ENCODE assay signal across 12 cellular contexts in genomic region chr2:26613241-26614204, GRCh38. TPM values are rescaled to one million over a fixed set of nuclear protein-coding genes. Genes with fewer than 3 reads are reported as not detected.
DNase-seq lines count a peak whose midpoint lies in the region; ATAC-seq and TF ChIP-seq lines count a peak whose summit lies in the region.
"Had no signal": no experiment of that assay in that cellular context is flagged by ENCODE, and none has a peak within 500 bp of the region (broad histone marks: within the 10 kb centered on the region; RNA-seq: fewer than 3 reads in every experiment).

No MANE protein-coding gene starts in this region.

- no peaks in the 10 kb centered on the region for H3K79me2 ChIP-seq in SK-N-SH (ENCODE audit: insufficient read depth)
- H3K79me2 ChIP-seq in PC-9 (ENCODE audit: low read depth): no peaks in the 10 kb centered on the region

- H3K4me1 ChIP-seq in SK-N-SH (ENCODE audit: control insufficient read depth in 1 of 2, insufficient read depth in 2 of 2, low read depth in 1 of 2, low read length in 1 of 2): peaks cover 0 to 40% of the 10 kb centered on the region in 2 experiments; a peak in 1 of 4 replicates
- H3K4me1 ChIP-seq in lower lobe of right lung: peaks cover 63% of the 10 kb centered on the region
- H3K4me1 ChIP-seq in PC-9 (replicated peaks; ENCODE audit: insufficient read depth): peaks cover 17% of the 10 kb centered on the region

- no peak overlapping the region for H3K27ac Mint-ChIP-seq in type B pancreatic cell
- H3K27ac Mint-ChIP-seq: memory B cell had no signal

- CTCF ChIA-PET in SK-N-SH (lab: Yijun Ruan, JAX): interaction anchor here (1.0 to 18.4 kb wide), 9 partner anchors 8 to 329 kb away, joined by 3 to 944 read pairs (median 3); partner anchors contain the start of gene CIB4
- CTCF ChIA-PET in PC-9 (lab: Charles Lee): no interaction called here

- H3F3A ChIP-seq in SK-N-SH (replicated peaks; ENCODE audit: insufficient read depth): no peaks in the 10 kb centered on the region
- H3F3A ChIP-seq in PC-9 (ENCODE audit: insufficient read depth, low read depth): no peaks in the 10 kb centered on the region; the same call in 1 of the 2 replicates

- intact Hi-C loops in lower lobe of right lung (cut with DNase I) (no loop called here), PC-9 (cut with micrococcal nuclease; ENCODE audit: unreplicated experiment) (no loop called here)

- peaks cover 14% of the 10 kb centered on the region for H3K27me3 Mint-ChIP-seq in type B pancreatic cell

- ATAC-seq in SK-N-SH treated with all-trans-retinoic acid at 6 μM for 48 hours (no peak; the same call in 2 of the 3 replicates), lower lobe of right lung (peak; percentile 55 to 72)

- TF ChIP-seq RAD21 in SK-N-SH (IDR thresholded peaks at IDR 0.05; ENCODE audit: low read length): 0 out of 2 replicates have a peak, but pooled peaks have one; percentile 11

- H3K9me3 Mint-ChIP-seq in type B pancreatic cell: no peaks in the 10 kb centered on the region
- H3K9me3 Mint-ChIP-seq: memory B cell had no signal

- TF ChIP-seq CTCF in SK-N-SH (IDR thresholded peaks at IDR 0.05): no peak
- no peak for TF ChIP-seq CTCF in lower lobe of right lung (IDR thresholded peaks at IDR 0.05)
- no peak for TF ChIP-seq CTCF in type B pancreatic cell (conservative IDR thresholded peaks at IDR 0.05)
- TF ChIP-seq CTCF in PC-9 (conservative IDR thresholded peaks at IDR 0.05): no peak

- no peak overlapping the region for H2AFZ ChIP-seq in SK-N-SH (ENCODE audit: low read depth)
- no peak overlapping the region for H2AFZ ChIP-seq in PC-9

- no peaks in the 10 kb centered on the region for H4K20me1 ChIP-seq in SK-N-SH (ENCODE audit: insufficient read depth)
- H4K20me1 ChIP-seq in PC-9 (ENCODE audit: insufficient read depth): no peaks in the 10 kb centered on the region

- BruUV-seq in PC-9 (replicated peaks; lab: Mats Ljungman, UMichigan): no TSS peak

- H3K4me3 Mint-ChIP-seq in type B pancreatic cell: no peak overlapping the region
- H3K4me3 Mint-ChIP-seq: memory B cell had no signal

- H3K36me3 ChIP-seq in SK-N-SH (replicated peaks in 1 of 2; ENCODE audit: control insufficient read depth in 1 of 2, insufficient read depth in 2 of 2, low read length in 1 of 2) (no peaks in the 10 kb centered on the region), lower lobe of right lung (no peaks in the 10 kb centered on the region), PC-9 (ENCODE audit: low read depth) (no peaks in the 10 kb centered on the region)

- H3K4me1 Mint-ChIP-seq in type B pancreatic cell (ENCODE audit: unreplicated experiment): peaks cover 65% of the 10 kb centered on the region

- H3K9me2 ChIP-seq in SK-N-SH (no peaks in the 10 kb centered on the region), PC-9 (ENCODE audit: insufficient read depth) (no peaks in the 10 kb centered on the region)

- H3K4me3 ChIP-seq in SK-N-SH (ENCODE audit: low read depth in 2 of 2, low read length in 1 of 2) (no peak overlapping the region), lower lobe of right lung (no peak overlapping the region), PC-9 (no peak overlapping the region)

- H3K27ac ChIP-seq in SK-N-SH (ENCODE audit: low read depth in 2 of 2, low read length in 1 of 2) (no peak overlapping the region; a peak in 1 of 4 replicates), lower lobe of right lung (peak overlapping the region; percentile 63), PC-9 (no peak overlapping the region)

- 35% methylated on average over 10 of the region's 13 CpGs for WGBS in SK-N-SH (ENCODE audit: low lambda C conversion rate)

- H3K27me3 ChIP-seq in SK-N-SH (ENCODE audit: insufficient read depth): peaks cover 56% of the 10 kb centered on the region
- peaks cover 2% of the 10 kb centered on the region for H3K27me3 ChIP-seq in lower lobe of right lung (ENCODE audit: low read depth)
- 0 out of 2 replicates have a peak, but pooled peaks cover 4% of the 10 kb centered on the region for H3K27me3 ChIP-seq in PC-9 (ENCODE audit: insufficient read depth, low read depth)

- no peak overlapping the region for H3K9ac ChIP-seq in SK-N-SH

- POLR2A ChIA-PET in SK-N-SH (lab: Yijun Ruan, JAX): interaction anchor here (0.6 to 1.0 kb wide), 2 partner anchors 17 to 70 kb away, joined by 3 read pairs; no protein-coding TSS in a partner anchor
- POLR2A ChIA-PET in PC-9 (lab: Charles Lee; ENCODE audit: unreplicated experiment): no interaction called here

- H3K9me3 ChIP-seq in SK-N-SH (no peaks in the 10 kb centered on the region), lower lobe of right lung (no peaks in the 10 kb centered on the region), PC-9 (ENCODE audit: insufficient read depth, low read depth) (no peaks in the 10 kb centered on the region)

- peak; percentile 74 for DNase-seq in SK-N-SH
- DNase-seq in cerebellar cortex (ENCODE audit: low spot score): peak; percentile 16
- DNase-seq in lower lobe of right lung: peak; percentile 59
- peak; percentile 60 for DNase-seq in type B pancreatic cell (ENCODE audit: extremely low spot score, unreplicated experiment)
- DNase-seq in PC-9: no peak
- no peak for DNase-seq in stimulated activated CD4-positive, alpha-beta T cell treated with anti-CD3 and anti-CD28 coated beads, Interleukin-4, amount 100 ng/mL, for 24 hours
- DNase-seq in SK-N-DZ (ENCODE audit: low spot score): no peak
- DNase-seq: T1000 had no signal

- H3K4me2 ChIP-seq in SK-N-SH (no peak overlapping the region), PC-9 (no peak overlapping the region)

- no peaks in the 10 kb centered on the region for H3K36me3 Mint-ChIP-seq in type B pancreatic cell
- H3K36me3 Mint-ChIP-seq: memory B cell had no signal

- TF ChIP-seq EP300 in SK-N-SH (IDR thresholded peaks at IDR 0.05; ENCODE audit: borderline replicate concordance in 1 of 2, low read depth in 1 of 2, low read length in 1 of 2): peak in 1 of 2 experiments; percentile 47; a peak in 1 of 4 replicates

TF ChIP-seq in SK-N-SH, 30 proteins besides CTCF, POLR2A, EP300 and RAD21 (continues in another document):
- TF ChIP-seq, protein P1, sequence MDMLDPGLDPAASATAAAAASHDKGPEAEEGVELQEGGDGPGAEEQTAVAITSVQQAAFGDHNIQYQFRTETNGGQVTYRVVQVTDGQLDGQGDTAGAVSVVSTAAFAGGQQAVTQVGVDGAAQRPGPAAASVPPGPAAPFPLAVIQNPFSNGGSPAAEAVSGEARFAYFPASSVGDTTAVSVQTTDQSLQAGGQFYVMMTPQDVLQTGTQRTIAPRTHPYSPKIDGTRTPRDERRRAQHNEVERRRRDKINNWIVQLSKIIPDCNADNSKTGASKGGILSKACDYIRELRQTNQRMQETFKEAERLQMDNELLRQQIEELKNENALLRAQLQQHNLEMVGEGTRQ (IDR thresholded peaks at IDR 0.05; ENCODE audit: borderline replicate concordance, low read depth, low read length): no peak
- no peak for TF ChIP-seq RXRA (IDR thresholded peaks at IDR 0.05; ENCODE audit: borderline replicate concordance, low read depth)
- TF ChIP-seq USF1 (IDR thresholded peaks at IDR 0.05; ENCODE audit: borderline replicate concordance, low read depth): no peak
- no peak for TF ChIP-seq GATA2 (CRISPR knock-in tag; IDR thresholded peaks at IDR 0.05)

TF ChIP-seq in SK-N-SH treated with all-trans-retinoic acid at 6 μM for 48 hours, 23 proteins besides CTCF, POLR2A, EP300 and RAD21 (continues in another document):
- TF ChIP-seq ZFP3 (CRISPR knock-in tag; IDR thresholded peaks at IDR 0.05) (no peak), ZNF8 (CRISPR knock-in tag; IDR thresholded peaks at IDR 0.05) (no peak), OSR1 (CRISPR knock-in tag; IDR thresholded peaks at IDR 0.05) (no peak), ARNTL (CRISPR knock-in tag; IDR thresholded peaks at IDR 0.05; ENCODE audit: borderline replicate concordance, low read depth) (no peak), ZNF70 (CRISPR knock-in tag; IDR thresholded peaks at IDR 0.05) (no peak), PPARA (CRISPR knock-in tag; IDR thresholded peaks at IDR 0.05; ENCODE audit: borderline replicate concordance) (no peak), RARB (CRISPR knock-in tag; IDR thresholded peaks at IDR 0.05) (no peak), BACH2 (CRISPR knock-in tag; IDR thresholded peaks at IDR 0.05; ENCODE audit: borderline replicate concordance) (no peak)
- TF ChIP-seq, protein P2, sequence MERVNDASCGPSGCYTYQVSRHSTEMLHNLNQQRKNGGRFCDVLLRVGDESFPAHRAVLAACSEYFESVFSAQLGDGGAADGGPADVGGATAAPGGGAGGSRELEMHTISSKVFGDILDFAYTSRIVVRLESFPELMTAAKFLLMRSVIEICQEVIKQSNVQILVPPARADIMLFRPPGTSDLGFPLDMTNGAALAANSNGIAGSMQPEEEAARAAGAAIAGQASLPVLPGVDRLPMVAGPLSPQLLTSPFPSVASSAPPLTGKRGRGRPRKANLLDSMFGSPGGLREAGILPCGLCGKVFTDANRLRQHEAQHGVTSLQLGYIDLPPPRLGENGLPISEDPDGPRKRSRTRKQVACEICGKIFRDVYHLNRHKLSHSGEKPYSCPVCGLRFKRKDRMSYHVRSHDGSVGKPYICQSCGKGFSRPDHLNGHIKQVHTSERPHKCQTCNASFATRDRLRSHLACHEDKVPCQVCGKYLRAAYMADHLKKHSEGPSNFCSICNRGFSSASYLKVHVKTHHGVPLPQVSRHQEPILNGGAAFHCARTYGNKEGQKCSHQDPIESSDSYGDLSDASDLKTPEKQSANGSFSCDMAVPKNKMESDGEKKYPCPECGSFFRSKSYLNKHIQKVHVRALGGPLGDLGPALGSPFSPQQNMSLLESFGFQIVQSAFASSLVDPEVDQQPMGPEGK (CRISPR knock-in tag; IDR thresholded peaks at IDR 0.05; ENCODE audit: borderline replicate concordance): no peak
- TF ChIP-seq, protein P3, sequence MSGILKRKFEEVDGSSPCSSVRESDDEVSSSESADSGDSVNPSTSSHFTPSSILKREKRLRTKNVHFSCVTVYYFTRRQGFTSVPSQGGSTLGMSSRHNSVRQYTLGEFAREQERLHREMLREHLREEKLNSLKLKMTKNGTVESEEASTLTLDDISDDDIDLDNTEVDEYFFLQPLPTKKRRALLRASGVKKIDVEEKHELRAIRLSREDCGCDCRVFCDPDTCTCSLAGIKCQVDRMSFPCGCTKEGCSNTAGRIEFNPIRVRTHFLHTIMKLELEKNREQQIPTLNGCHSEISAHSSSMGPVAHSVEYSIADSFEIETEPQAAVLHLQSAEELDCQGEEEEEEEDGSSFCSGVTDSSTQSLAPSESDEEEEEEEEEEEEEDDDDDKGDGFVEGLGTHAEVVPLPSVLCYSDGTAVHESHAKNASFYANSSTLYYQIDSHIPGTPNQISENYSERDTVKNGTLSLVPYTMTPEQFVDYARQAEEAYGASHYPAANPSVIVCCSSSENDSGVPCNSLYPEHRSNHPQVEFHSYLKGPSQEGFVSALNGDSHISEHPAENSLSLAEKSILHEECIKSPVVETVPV (CRISPR knock-in tag; IDR thresholded peaks at IDR 0.05): no peak

RNA-seq across cellular contexts. Expression of gene CIB4, which starts 27.6 kb away (rescaled TPM):
- polyA plus RNA-seq in SK-N-SH (2012; rRNA removed): not detected in 2 replicates
- not detected in 2 replicates for polyA plus RNA-seq in SK-N-SH (2012; cell fraction: cytosol; rRNA removed)
- not detected in 2 replicates for polyA plus RNA-seq in SK-N-SH (2012; cell fraction: nucleus; rRNA removed)
- total RNA-seq in lower lobe of right lung (not detected), type B pancreatic cell (ENCODE audit: low replicate concordance) (not detected in 2 replicates), PC-9 (2021) (not detected in 2 replicates)
- not detected in 2 replicates for polyA plus RNA-seq in SK-N-DZ (2014; cell fraction: cytosol; rRNA removed)
- polyA plus RNA-seq in SK-N-DZ (2014; cell fraction: nucleus; rRNA removed): not detected in 2 replicates
- total RNA-seq: activated CD8-positive, alpha-beta memory T cell treated with anti-CD3 and anti-CD28 coated beads for 36 hours; glomerular endothelial cell had no signal

Comparison
In these comparisons a context has a peak if more than half of its experiments do, and no peak if none do; other contexts are left out.
1. DNase-seq: peak in SK-N-SH (single experiment), cerebellar cortex (single experiment), lower lobe of right lung (single experiment) and type B pancreatic cell (single experiment); none in PC-9 (0 of 2), stimulated activated CD4-positive, alpha-beta T cell treated with anti-CD3 and anti-CD28 coated beads, Interleukin-4, amount 100 ng/mL, for 24 hours (single experiment) and SK-N-DZ (single experiment).